Comparison of ENCODE assay signal across 14 cellular contexts in genomic region chr4:181821039-181822004, GRCh38.
DNase-seq lines count a peak whose midpoint lies in the region; ATAC-seq and TF ChIP-seq lines count a peak whose summit lies in the region.
"Had no signal": no experiment of that assay in that cellular context is flagged by ENCODE, and none has a peak within 500 bp of the region (broad histone marks: within the 10 kb centered on the region; RNA-seq: fewer than 3 reads in every experiment).

No MANE protein-coding gene starts in this region.

- TF ChIP-seq CTCF in fibroblast of the aortic adventitia (IDR thresholded peaks at IDR 0.05; ENCODE audit: insufficient read depth, low read length), result no peak
- TF ChIP-seq CTCF in CD8-positive, alpha-beta T cell (IDR thresholded peaks at IDR 0.05), result no peak
- no peak for TF ChIP-seq CTCF in thyroid gland (IDR thresholded peaks at IDR 0.05)

- H3K27me3 ChIP-seq in CD8-positive, alpha-beta T cell (ENCODE audit: insufficient read depth, low read length), result no peaks in the 10 kb centered on the region
- no peaks in the 10 kb centered on the region for H3K27me3 ChIP-seq in thyroid gland
- H3K27me3 ChIP-seq: esophagus muscularis mucosa had no signal

- no peaks in the 10 kb centered on the region for H3K36me3 ChIP-seq in CD8-positive, alpha-beta T cell (ENCODE audit: insufficient read depth, low read length)
- no peaks in the 10 kb centered on the region for H3K36me3 ChIP-seq in thyroid gland
- H3K36me3 ChIP-seq: esophagus muscularis mucosa, left ventricle myocardium inferior had no signal

- intact Hi-C loops in CD8-positive, alpha-beta T cell (cut with DNase I, micrococcal nuclease), result no loop called here
- intact Hi-C loops in thyroid gland (cut with DNase I), result no loop called here

- H3K27ac ChIP-seq in CD8-positive, alpha-beta T cell (ENCODE audit: low read depth, low read length), result no peak overlapping the region
- H3K27ac ChIP-seq in thyroid gland, result no peak overlapping the region
- H3K27ac ChIP-seq: esophagus muscularis mucosa, left ventricle myocardium inferior, skin epidermis had no signal

- H3K4me1 ChIP-seq in CD8-positive, alpha-beta T cell (ENCODE audit: insufficient read depth, low read length), result no peaks in the 10 kb centered on the region
- H3K4me1 ChIP-seq in thyroid gland, result no peaks in the 10 kb centered on the region
- H3K4me1 ChIP-seq: esophagus muscularis mucosa had no signal

- no peaks in the 10 kb centered on the region for H3K36me3 Mint-ChIP-seq in CD8-positive, alpha-beta T cell
- H3K36me3 Mint-ChIP-seq: activated naive CD8-positive, alpha-beta T cell treated with anti-CD3 and anti-CD28 coated beads for 36 hours had no signal

- H3K27ac Mint-ChIP-seq in CD8-positive, alpha-beta T cell, result no peak overlapping the region
- H3K27ac Mint-ChIP-seq: activated naive CD8-positive, alpha-beta T cell treated with anti-CD3 and anti-CD28 coated beads for 36 hours had no signal

- POLR2A ChIA-PET in CD8-positive, alpha-beta T cell (lab: Charles Lee), result no interaction called here

- H3K9me3 Mint-ChIP-seq in CD8-positive, alpha-beta T cell, result peaks cover 3% of the 10 kb centered on the region

- 75 to 76% methylated on average over 11 of the region's 11 CpGs for WGBS in thyroid gland, 2 donors

- CTCF ChIA-PET in CD8-positive, alpha-beta T cell (lab: Charles Lee), result no interaction called here

- no peaks in the 10 kb centered on the region for H3K27me3 Mint-ChIP-seq in CD8-positive, alpha-beta T cell (ENCODE audit: low read depth)
- H3K27me3 Mint-ChIP-seq: activated naive CD8-positive, alpha-beta T cell treated with anti-CD3 and anti-CD28 coated beads for 36 hours had no signal

- peak; percentile 43 for DNase-seq in NCI-H510A treated with DMSO at 0.1 percent for 48 hours (lab: John Stamatoyannopoulos, UW)
- DNase-seq in NCI-H510A (lab: John Stamatoyannopoulos, UW), result no peak
- DNase-seq in NCI-H69 (lab: John Stamatoyannopoulos, UW), result peak; percentile 75
- peak; percentile 40 for DNase-seq in fibroblast of the aortic adventitia (ENCODE audit: low read depth)
- peak; percentile 14 for DNase-seq in superior temporal gyrus (ENCODE audit: extremely low spot score)
- no peak for DNase-seq in CD8-positive, alpha-beta T cell
- no peak for DNase-seq in thyroid gland
- DNase-seq: activated CD4-positive, alpha-beta T cell treated with anti-CD3 and anti-CD28 coated beads for 1 hour; activated naive CD8-positive, alpha-beta T cell treated with anti-CD3 and anti-CD28 coated beads for 36 hours; left ventricle myocardium inferior; Right ventricle myocardium superior had no signal

- TF ChIP-seq POLR2A in thyroid gland (IDR thresholded peaks at IDR 0.05), result no peak

- H3K4me3 Mint-ChIP-seq in CD8-positive, alpha-beta T cell, result no peak overlapping the region
- H3K4me3 Mint-ChIP-seq: activated naive CD8-positive, alpha-beta T cell treated with anti-CD3 and anti-CD28 coated beads for 36 hours had no signal

- no peaks in the 10 kb centered on the region for H3K9me3 ChIP-seq in CD8-positive, alpha-beta T cell (ENCODE audit: low read length)
- H3K9me3 ChIP-seq in thyroid gland, result no peaks in the 10 kb centered on the region
- H3K9me3 ChIP-seq: esophagus muscularis mucosa had no signal

- no peak for ATAC-seq in CD8-positive, alpha-beta T cell
- ATAC-seq in GM21576 (IDR thresholded peaks at IDR 0.05; ENCODE audit: unreplicated experiment), result no peak

- no peaks in the 10 kb centered on the region for H3K4me1 Mint-ChIP-seq in CD8-positive, alpha-beta T cell (ENCODE audit: low read depth)
- H3K4me1 Mint-ChIP-seq: activated naive CD8-positive, alpha-beta T cell treated with anti-CD3 and anti-CD28 coated beads for 36 hours had no signal

- no peak overlapping the region for H3K4me3 ChIP-seq in fibroblast of the aortic adventitia (ENCODE audit: low read depth, low read length)
- no peak overlapping the region for H3K4me3 ChIP-seq in CD8-positive, alpha-beta T cell (ENCODE audit: low read depth, low read length)
- no peak overlapping the region for H3K4me3 ChIP-seq in thyroid gland (replicated peaks in 1 of 3)
- H3K4me3 ChIP-seq: esophagus muscularis mucosa, left ventricle myocardium inferior, skin epidermis had no signal

Comparison
In these comparisons a context has a peak if more than half of its experiments do, and no peak if none do; other contexts are left out.
1. DNase-seq: peak in NCI-H510A treated with DMSO at 0.1 percent for 48 hours (single experiment), NCI-H69 (single experiment), fibroblast of the aortic adventitia (single experiment) and superior temporal gyrus (single experiment); none in NCI-H510A (single experiment), CD8-positive, alpha-beta T cell (0 of 7) and thyroid gland (0 of 2).